In genomic region chrX:106611682-106612402, GRCh38 we compare ENCODE assay signal across 8 cellular contexts. TPM values are rescaled to one million over a fixed set of nuclear protein-coding genes. Genes with fewer than 3 reads are reported as not detected.
DNase-seq lines count a peak whose midpoint lies in the region; ATAC-seq and TF ChIP-seq lines count a peak whose summit lies in the region.

A gene with protein sequence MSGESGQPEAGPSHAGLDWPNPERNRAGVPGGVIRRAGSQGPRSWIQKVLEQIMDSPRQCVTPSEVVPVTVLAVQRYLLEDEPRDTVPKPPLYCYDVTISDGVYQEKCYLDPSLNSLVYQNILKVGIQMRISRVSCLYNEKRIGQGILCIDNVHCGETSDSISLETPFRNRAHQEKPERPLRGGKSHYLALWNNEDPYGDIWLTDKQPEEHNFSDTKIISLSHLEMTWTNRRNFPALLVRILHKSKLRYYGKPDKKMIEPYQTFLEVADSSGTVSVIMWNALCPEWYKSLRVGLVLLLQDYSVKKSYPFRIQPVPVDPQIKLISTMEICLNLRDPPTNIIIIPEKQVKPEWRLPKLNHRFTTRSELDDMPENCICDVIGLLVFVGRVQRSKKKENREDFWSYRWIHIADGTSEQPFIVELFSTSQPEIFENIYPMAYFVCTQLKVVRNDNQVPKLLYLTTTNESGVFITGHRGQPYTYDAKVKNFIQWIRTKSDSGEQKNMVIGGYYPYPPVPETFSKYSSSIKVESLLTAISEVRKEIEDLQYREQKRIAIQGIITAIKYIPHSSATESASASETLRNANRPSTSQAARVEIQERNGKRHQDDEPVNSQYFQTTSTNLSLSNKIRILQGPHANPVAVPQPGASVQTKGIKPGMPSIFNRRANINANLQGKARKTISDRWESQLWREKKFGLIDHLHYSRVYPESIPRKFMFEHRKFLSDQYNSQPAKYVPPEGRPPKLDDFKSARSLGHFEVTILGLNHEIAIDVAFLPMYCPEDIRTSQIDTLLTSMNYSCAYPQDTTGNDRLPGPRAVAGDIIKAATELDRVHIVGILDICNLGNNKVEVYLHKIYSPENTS (plus strand): TSS chrX:106611978. CDS start chrX:106612081, 103 bp downstream.

- WGBS in esophagus muscularis mucosa = 45% methylated on average over 42 of the region's 46 CpGs

- intact Hi-C loops in esophagus muscularis mucosa (cut with DNase I) = no loop called here

- H3K4me1 ChIP-seq in esophagus muscularis mucosa (peaks cover 0 to 10% (median 3%) of the 10 kb centered on the region in 4 donors), muscle layer of duodenum (ENCODE audit: control insufficient read depth in 1 of 2, insufficient read depth in 2 of 2, low read length in 2 of 2) (no peaks in the 10 kb centered on the region)

- H3K27me3 ChIP-seq in esophagus muscularis mucosa (peaks cover 0 to 6% (median 0%) of the 10 kb centered on the region in 4 donors), muscle layer of duodenum (ENCODE audit: low read depth, low read length) (no peaks in the 10 kb centered on the region)

- no peak for TF ChIP-seq EP300 in esophagus muscularis mucosa (IDR thresholded peaks at IDR 0.05)

- H3K27ac ChIP-seq in esophagus muscularis mucosa (replicated peaks in 1 of 4) (peak within 1 kb of the TSS in 1 of 4 donors; percentile 20), muscle layer of duodenum (ENCODE audit: low read length) (no peak within 1 kb of the TSS)

- H3K9me3 ChIP-seq in esophagus muscularis mucosa = no peaks in the 10 kb centered on the region
- no peaks in the 10 kb centered on the region for H3K9me3 ChIP-seq in muscle layer of duodenum (ENCODE audit: control insufficient read depth in 1 of 2, low read length in 2 of 2)

- peak; percentile 98 for ATAC-seq in HG03280 (IDR thresholded peaks at IDR 0.05; ENCODE audit: unreplicated experiment)

- peak within 1 kb of the TSS; percentile 47 to 58 (median 51) for H3K4me3 ChIP-seq in esophagus muscularis mucosa
- peak within 1 kb of the TSS; percentile 69 for H3K4me3 ChIP-seq in muscle layer of duodenum (ENCODE audit: low read depth in 1 of 2, low read length in 2 of 2)

- no peak for TF ChIP-seq CTCF in esophagus muscularis mucosa (IDR thresholded peaks at IDR 0.05)

- H3K36me3 ChIP-seq in esophagus muscularis mucosa = no peaks in the 10 kb centered on the region
- no peaks in the 10 kb centered on the region for H3K36me3 ChIP-seq in muscle layer of duodenum (ENCODE audit: control insufficient read depth in 1 of 2, insufficient read depth in 2 of 2, low read length in 2 of 2)

- TF ChIP-seq POLR2A in GM19099 (IDR thresholded peaks at IDR 0.05; ENCODE audit: extremely low read depth, insufficient read length, low read depth) (peak; percentile 53), esophagus muscularis mucosa (IDR thresholded peaks at IDR 0.05; ENCODE audit: low read depth) (no peak)

- DNase-seq in AML-193 (lab: John Stamatoyannopoulos, UW) (peak; percentile 68), NK-92 (lab: John Stamatoyannopoulos, UW; ENCODE audit: unreplicated experiment) (peak; percentile 35), esophagus muscularis mucosa (ENCODE audit: extremely low spot score) (peak; percentile 91)
- DNase-seq in activated T-cell treated with anti-CD3 and anti-CD28 coated beads, Interleukin-2, amount 50 U/mL, for 1 hour = peak; percentile 82
- peak; percentile 58 for DNase-seq in stimulated activated CD8-positive, alpha-beta memory T cell treated with anti-CD3 and anti-CD28 coated beads, Interleukin-7, amount 100 ng/mL, for 1 hour (ENCODE audit: low read depth in 2 of 2)

RNA-seq across cellular contexts. Expression of the gene that starts here (rescaled TPM):
- 1 to 10 TPM; 1.7 to 2.7 (median 2.2) TPM for total RNA-seq in esophagus muscularis mucosa

Comparison
In these comparisons a context has a peak if more than half of its experiments do, and no peak if none do; other contexts are left out.
1. DNase-seq: peak in every context shown above with its lines; median percentile 91 in esophagus muscularis mucosa; 82 in activated T-cell treated with anti-CD3 and anti-CD28 coated beads, Interleukin-2, amount 50 U/mL, for 1 hour; 68 in AML-193; 58 in stimulated activated CD8-positive, alpha-beta memory T cell treated with anti-CD3 and anti-CD28 coated beads, Interleukin-7, amount 100 ng/mL, for 1 hour; 35 in NK-92.